1 cellular context compared by ENCODE assay signal in genomic region chr3:187738400-187739124, GRCh38.
TF ChIP-seq lines count a peak whose summit lies in the region.

No MANE protein-coding gene starts in this region.

TF ChIP-seq in HEK293, 187 proteins besides CTCF, POLR2A, EP300 and RAD21 (continued from another document):
- TF ChIP-seq ZNF518A (tag by site-specific recombination; conservative IDR thresholded peaks at IDR 0.05; ENCODE audit: low read depth): 0 out of 2 replicates have a peak, but pooled peaks have one; percentile 21
- no peak for TF ChIP-seq KLF1 (tag by site-specific recombination; IDR thresholded peaks at IDR 0.05)
- TF ChIP-seq ZNF24 (tag by site-specific recombination; IDR thresholded peaks at IDR 0.05): no peak
- no peak for TF ChIP-seq ZSCAN16 (tag by site-specific recombination; IDR thresholded peaks at IDR 0.05)
- no peak for TF ChIP-seq YY2 (tag by site-specific recombination; IDR thresholded peaks at IDR 0.05)
- no peak for TF ChIP-seq MYNN (tag by site-specific recombination; IDR thresholded peaks at IDR 0.05; ENCODE audit: borderline replicate concordance)
- no peak for TF ChIP-seq KLF10 (tag by site-specific recombination; IDR thresholded peaks at IDR 0.05)
- no peak for TF ChIP-seq GFI1B (tag by site-specific recombination; IDR thresholded peaks at IDR 0.05)
- peak; percentile 45 for TF ChIP-seq ZBTB20 (tag by site-specific recombination; IDR thresholded peaks at IDR 0.05)
- TF ChIP-seq ZNF138 (tag by site-specific recombination; IDR thresholded peaks at IDR 0.05; ENCODE audit: borderline replicate concordance): no peak
- peak; percentile 75 for TF ChIP-seq PRDM4 (tag by site-specific recombination; IDR thresholded peaks at IDR 0.05)
- TF ChIP-seq GLIS2 (tag by site-specific recombination; IDR thresholded peaks at IDR 0.05): 0 out of 2 replicates have a peak, but pooled peaks have one; percentile 9
- peak; percentile 36; the same call in 1 of the 2 replicates for TF ChIP-seq PATZ1 (tag by site-specific recombination; IDR thresholded peaks at IDR 0.05)
- peak; percentile 16; the same call in 1 of the 2 replicates for TF ChIP-seq REST (tag by site-specific recombination; IDR thresholded peaks at IDR 0.05)
- TF ChIP-seq ZNF660 (tag by site-specific recombination; IDR thresholded peaks at IDR 0.05): no peak
- no peak for TF ChIP-seq ZNF133 (tag by site-specific recombination; IDR thresholded peaks at IDR 0.05)
- no peak for TF ChIP-seq ZSCAN5A (tag by site-specific recombination; IDR thresholded peaks at IDR 0.05)
- TF ChIP-seq ZFP41 (tag by site-specific recombination; IDR thresholded peaks at IDR 0.05; ENCODE audit: borderline replicate concordance): no peak
- TF ChIP-seq ZBTB17 (tag by site-specific recombination; IDR thresholded peaks at IDR 0.05): peak; percentile 22; the same call in 1 of the 2 replicates
- TF ChIP-seq ZNF704 (tag by site-specific recombination; IDR thresholded peaks at IDR 0.05): no peak
- TF ChIP-seq SP7 (tag by site-specific recombination; IDR thresholded peaks at IDR 0.05): no peak
- no peak for TF ChIP-seq KLF7 (tag by site-specific recombination; IDR thresholded peaks at IDR 0.05; ENCODE audit: borderline replicate concordance)
- TF ChIP-seq ZBTB21 (tag by site-specific recombination; IDR thresholded peaks at IDR 0.05): peak; percentile 27; the same call in 1 of the 2 replicates
- TF ChIP-seq TSHZ1 (tag by site-specific recombination; IDR thresholded peaks at IDR 0.05; ENCODE audit: borderline replicate concordance): no peak
- TF ChIP-seq ZNF366 (tag by site-specific recombination; conservative IDR thresholded peaks at IDR 0.05): peak; percentile 83
- no peak for TF ChIP-seq ZNF791 (tag by site-specific recombination; IDR thresholded peaks at IDR 0.05)
- TF ChIP-seq INSM2 (tag by site-specific recombination; IDR thresholded peaks at IDR 0.05): no peak
- TF ChIP-seq ZNF629 (tag by site-specific recombination; IDR thresholded peaks at IDR 0.05): peak; percentile 76
